Comparison of ENCODE assay signal across 16 cellular contexts in the genomic region with DNA sequence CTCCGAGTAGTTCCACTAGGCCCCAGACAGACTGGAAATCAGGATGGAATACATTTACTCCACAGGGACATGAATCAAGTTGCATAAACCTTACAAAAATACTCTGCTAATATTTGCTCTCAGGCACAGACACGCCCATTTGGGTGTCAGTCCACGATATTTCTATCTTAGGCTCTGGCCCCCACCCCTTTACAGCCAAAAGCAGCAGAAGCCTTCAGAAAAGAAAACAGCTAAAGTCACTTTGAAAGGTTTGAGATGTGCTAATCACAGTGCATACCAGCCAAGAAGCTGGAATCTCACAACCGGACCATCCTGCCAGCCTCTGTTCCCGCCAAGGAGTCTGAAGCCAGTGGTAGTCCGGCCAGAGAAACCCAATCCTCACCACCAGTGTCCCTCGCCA. TPM values are rescaled to one million over a fixed set of nuclear protein-coding genes. Genes with fewer than 3 reads are reported as not detected.
A peak's percentile ranks its signal among the peaks of the same experiment; 100 is the strongest.
DNase-seq lines count a peak whose midpoint lies in the region; ATAC-seq and TF ChIP-seq lines count a peak whose summit lies in the region.
"Had no signal": no experiment of that assay in that cellular context is flagged by ENCODE, and none has a peak within 500 bp of the region (broad histone marks: within the 10 kb centered on the region; RNA-seq: fewer than 3 reads in every experiment).

No MANE protein-coding gene starts in this region.

- H3K4me1 ChIP-seq in ascending aorta (peaks cover 16 to 40% of the 10 kb centered on the region in 2 donors), hepatocyte (ENCODE audit: insufficient read depth) (peaks cover 32% of the 10 kb centered on the region), psoas muscle (peaks cover 73% of the 10 kb centered on the region)
- H3K4me1 ChIP-seq: spleen had no signal

- no peaks in the 10 kb centered on the region for H4K20me1 ChIP-seq in hepatocyte (ENCODE audit: insufficient read depth, poor library complexity, severe bottlenecking)

- H3K79me2 ChIP-seq in hepatocyte: peaks cover 30% of the 10 kb centered on the region
- H3K79me2 ChIP-seq: parathyroid adenoma had no signal

- peak overlapping the region; percentile 1 for H3K4me2 ChIP-seq in hepatocyte

- WGBS in hepatocyte (ENCODE audit: low lambda C conversion rate, missing lambda C conversion rate): 71% methylated on average over 7 of the region's 7 CpGs
- 19 to 26% (median 21%) methylated on average over 7 of the region's 7 CpGs for WGBS in psoas muscle, 3 donors

- H3K4me3 ChIP-seq in ascending aorta (peak overlapping the region in 1 of 2 donors; percentile 8), hepatocyte (no peak overlapping the region), psoas muscle (no peak overlapping the region)
- H3K4me3 ChIP-seq: mucosa of descending colon, spleen had no signal

- H3K9me3 ChIP-seq in ascending aorta: no peaks in the 10 kb centered on the region
- no peaks in the 10 kb centered on the region for H3K9me3 ChIP-seq in hepatocyte (ENCODE audit: low read depth)
- H3K9me3 ChIP-seq in psoas muscle: no peaks in the 10 kb centered on the region
- H3K9me3 ChIP-seq: mucosa of descending colon, spleen had no signal

- H2AFZ ChIP-seq in hepatocyte: no peak overlapping the region
- H2AFZ ChIP-seq: parathyroid adenoma had no signal

- H3K27ac ChIP-seq in C4-2B: peak overlapping the region; percentile 38
- peak overlapping the region; percentile 84 to 93 for H3K27ac ChIP-seq in ascending aorta
- peak overlapping the region; percentile 94 for H3K27ac ChIP-seq in hepatocyte
- peak overlapping the region; percentile 87 for H3K27ac ChIP-seq in psoas muscle
- H3K27ac ChIP-seq: parathyroid adenoma, spleen had no signal

- TF ChIP-seq CTCF in C4-2B (conservative IDR thresholded peaks at IDR 0.05): no peak
- TF ChIP-seq CTCF in ascending aorta (IDR thresholded peaks at IDR 0.05): no peak
- no peak for TF ChIP-seq CTCF in hepatocyte (IDR thresholded peaks at IDR 0.05; ENCODE audit: poor library complexity)
- no peak for TF ChIP-seq CTCF in psoas muscle (IDR thresholded peaks at IDR 0.05)

- no peaks in the 10 kb centered on the region for H3K9me2 ChIP-seq in hepatocyte (replicated peaks; ENCODE audit: insufficient read depth)

- DNase-seq in ascending aorta (ENCODE audit: low spot score in 2 of 2) (peak in 1 of 2 donors; percentile 86), hepatocyte (ENCODE audit: low spot score) (no peak), psoas muscle (peak; percentile 41 to 73), AML-193 (lab: John Stamatoyannopoulos, UW) (no peak), AG08395 (ENCODE audit: low spot score) (no peak), COR-L47 (lab: John Stamatoyannopoulos, UW) (no peak)
- DNase-seq: activated CD4-positive, alpha-beta T cell treated with anti-CD3 and anti-CD28 coated beads for 4 hours; activated gamma-delta T cell treated with Interleukin-2 at 50 U/mL for 16 hours; NCI-H1436; spleen; stimulated activated naive CD4-positive, alpha-beta T cell; T-helper 9 cell had no signal

- ATAC-seq in psoas muscle: peak; percentile 47 to 71 (median 56)
- ATAC-seq in GM18502 (IDR thresholded peaks at IDR 0.05; ENCODE audit: poor library complexity, unreplicated experiment): no peak
- ATAC-seq: mucosa of descending colon had no signal

- H3K36me3 ChIP-seq in ascending aorta: no peaks in the 10 kb centered on the region
- no peaks in the 10 kb centered on the region for H3K36me3 ChIP-seq in hepatocyte (replicated peaks; ENCODE audit: insufficient read depth, low read depth)
- H3K36me3 ChIP-seq in psoas muscle (ENCODE audit: insufficient read depth in 1 of 2, low read depth in 1 of 2): no peaks in the 10 kb centered on the region
- H3K36me3 ChIP-seq: spleen had no signal

- H3K27me3 ChIP-seq in ascending aorta (no peaks in the 10 kb centered on the region), hepatocyte (no peaks in the 10 kb centered on the region), psoas muscle (ENCODE audit: insufficient read depth in 3 of 3, low read length in 2 of 3) (no peaks in the 10 kb centered on the region)

- intact Hi-C loops in ascending aorta (cut with DNase I) (loop anchor here (10.0 kb wide), 1 partner anchor 319 kb away; no protein-coding TSS in a partner anchor), psoas muscle (cut with DNase I) (no loop called here)

RNA-seq across cellular contexts. Expression of a gene that starts 22.6 kb away (rescaled TPM):
- 4.3 TPM for total RNA-seq in ascending aorta
- 11.8 and 12.1 TPM in 2 replicates for total RNA-seq in hepatocyte
- 4.4 and 7.7 TPM in 2 replicates for polyA plus RNA-seq in hepatocyte
- total RNA-seq in psoas muscle: 10 to 100 TPM in 3 of 4 donors, 1 to 10 TPM in 1; 8.8 to 80.2 (median 43.4) TPM
- polyA plus RNA-seq in psoas muscle: 100 to 1,000 TPM in 1 of 3 donors, 10 to 100 TPM in 2; 14.2 to 130 (median 72.4) TPM

Comparison
In these comparisons a context has a peak if more than half of its experiments do, and no peak if none do; other contexts are left out.
1. H3K27ac ChIP-seq: peak in every context shown above with its lines; median percentile 94 in hepatocyte; 88 in ascending aorta; 87 in psoas muscle; 38 in C4-2B.
2. DNase-seq: peak in psoas muscle (2 of 2); none in hepatocyte (single experiment), AML-193 (0 of 2), AG08395 (single experiment) and COR-L47 (single experiment).